ENCODE assay signal across 19 cellular contexts in genomic region chr18:56712761-56713160, GRCh38.
"Had no signal": no experiment of that assay in that cellular context is flagged by ENCODE, and none has a peak within 500 bp of the region (broad histone marks: within the 10 kb centered on the region; RNA-seq: fewer than 3 reads in every experiment).

No MANE protein-coding gene starts in this region.

- H3K27me3 Mint-ChIP-seq: naive thymus-derived CD4-positive, alpha-beta T cell; natural killer cell treated with Interleukin-12 subunit alpha and Interleukin-12 subunit beta and Interleukin-15 and Interleukin-18, amount 100 ng/mL, for 72 hours; progenitor cell of endocrine pancreas; stimulated activated naive B cell treated with anti-CD40 and anti-IgM and Interleukin-4, amounts not matched to agents 10 μg/mL and 1 μg/mL and 100 μg/mL, for 72 hours had no signal

- H3K36me3 Mint-ChIP-seq: natural killer cell treated with Interleukin-12 subunit alpha and Interleukin-12 subunit beta and Interleukin-15 and Interleukin-18, amount 100 ng/mL, for 72 hours had no signal

- H3K27ac Mint-ChIP-seq: naive thymus-derived CD4-positive, alpha-beta T cell; natural killer cell treated with Interleukin-12 subunit alpha and Interleukin-12 subunit beta and Interleukin-15 and Interleukin-18, amount 100 ng/mL, for 72 hours; progenitor cell of endocrine pancreas; stimulated activated naive B cell treated with anti-CD40 and anti-IgM and Interleukin-4, amounts not matched to agents 10 μg/mL and 1 μg/mL and 100 μg/mL, for 72 hours had no signal

- H3K4me3 Mint-ChIP-seq: naive thymus-derived CD4-positive, alpha-beta T cell; natural killer cell treated with Interleukin-12 subunit alpha and Interleukin-12 subunit beta and Interleukin-15 and Interleukin-18, amount 100 ng/mL, for 72 hours; stimulated activated naive B cell treated with anti-CD40 and anti-IgM and Interleukin-4, amounts not matched to agents 10 μg/mL and 1 μg/mL and 100 μg/mL, for 72 hours had no signal

- ATAC-seq: mucosa of descending colon; naive thymus-derived CD4-positive, alpha-beta T cell; natural killer cell treated with Interleukin-12 subunit alpha and Interleukin-12 subunit beta and Interleukin-15 and Interleukin-18, amount 100 ng/mL, for 72 hours; right cardiac atrium; stimulated activated naive B cell treated with anti-CD40 and anti-IgM and Interleukin-4, amounts not matched to agents 10 μg/mL and 1 μg/mL and 100 μg/mL, for 72 hours; stimulated activated naive CD8-positive, alpha-beta T cell treated with anti-CD3 and anti-CD28 coated beads, Interleukin-15, Interleukin-2, amounts not matched to agents 100 U/mL and 50 U/mL, for 24 hours had no signal

- DNase-seq: islet precursor cell; left ventricle myocardium inferior; midbrain; mucosa of descending colon; naive thymus-derived CD4-positive, alpha-beta T cell; ovary; retina; right cardiac atrium; stimulated activated CD4-positive, alpha-beta T cell treated with anti-CD3 and anti-CD28 coated beads, Interleukin-12 subunit alpha, Interleukin-12 subunit beta, amount 100 ng/mL, for 4 hours; stimulated activated CD4-positive, alpha-beta T cell treated with anti-CD3 and anti-CD28 coated beads, Interleukin-15, amount 100 ng/mL, for 24 hours; stimulated activated CD4-positive, alpha-beta T cell treated with anti-CD3 and anti-CD28 coated beads, Interleukin-2, amount 100 ng/mL, for 24 hours; stimulated activated CD4-positive, alpha-beta T cell treated with anti-CD3 and anti-CD28 coated beads, Interleukin-4, amount 100 ng/mL, for 1 hour; stimulated activated naive B cell treated with anti-CD40 and anti-IgM and Interleukin-4, amounts not matched to agents 10 μg/mL and 1 μg/mL and 100 μg/mL, for 72 hours; stimulated activated naive CD8-positive, alpha-beta T cell treated with anti-CD3 and anti-CD28 coated beads, Interleukin-15, Interleukin-2, amounts not matched to agents 100 U/mL and 50 U/mL, for 24 hours; substantia nigra; transverse colon; upper lobe of left lung had no signal

- H3K9me3 Mint-ChIP-seq: naive thymus-derived CD4-positive, alpha-beta T cell; natural killer cell treated with Interleukin-12 subunit alpha and Interleukin-12 subunit beta and Interleukin-15 and Interleukin-18, amount 100 ng/mL, for 72 hours; stimulated activated naive B cell treated with anti-CD40 and anti-IgM and Interleukin-4, amounts not matched to agents 10 μg/mL and 1 μg/mL and 100 μg/mL, for 72 hours had no signal
